In genomic region chr15:80773122-80773551, GRCh38 we compare ENCODE assay signal across 2 cellular contexts.
TF ChIP-seq lines count a peak whose summit lies in the region.

No MANE protein-coding gene starts in this region.

TF ChIP-seq in A549, 52 proteins besides CTCF, POLR2A, EP300 and RAD21 (continued from another document):
- TF ChIP-seq, protein P1, sequence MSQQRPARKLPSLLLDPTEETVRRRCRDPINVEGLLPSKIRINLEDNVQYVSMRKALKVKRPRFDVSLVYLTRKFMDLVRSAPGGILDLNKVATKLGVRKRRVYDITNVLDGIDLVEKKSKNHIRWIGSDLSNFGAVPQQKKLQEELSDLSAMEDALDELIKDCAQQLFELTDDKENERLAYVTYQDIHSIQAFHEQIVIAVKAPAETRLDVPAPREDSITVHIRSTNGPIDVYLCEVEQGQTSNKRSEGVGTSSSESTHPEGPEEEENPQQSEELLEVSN (IDR thresholded peaks at IDR 0.05; ENCODE audit: borderline replicate concordance, low read depth) = no peak
- TF ChIP-seq FOXS1 (CRISPR knock-in tag; IDR thresholded peaks at IDR 0.05) (no peak), KDM1A (IDR thresholded peaks at IDR 0.05; ENCODE audit: low read depth) (no peak), GATA3 (IDR thresholded peaks at IDR 0.05; ENCODE audit: borderline replicate concordance) (no peak), FOSL2 (IDR thresholded peaks at IDR 0.05) (no peak), FOSL2 (CRISPR knock-in tag; IDR thresholded peaks at IDR 0.05) (no peak), HEYL (CRISPR knock-in tag; IDR thresholded peaks at IDR 0.05) (no peak), CEBPB (IDR thresholded peaks at IDR 0.05) (no peak), NR3C1 (IDR thresholded peaks at IDR 0.05) (no peak), HOXB5 (CRISPR knock-in tag; IDR thresholded peaks at IDR 0.05) (no peak)
- TF ChIP-seq, protein P2, sequence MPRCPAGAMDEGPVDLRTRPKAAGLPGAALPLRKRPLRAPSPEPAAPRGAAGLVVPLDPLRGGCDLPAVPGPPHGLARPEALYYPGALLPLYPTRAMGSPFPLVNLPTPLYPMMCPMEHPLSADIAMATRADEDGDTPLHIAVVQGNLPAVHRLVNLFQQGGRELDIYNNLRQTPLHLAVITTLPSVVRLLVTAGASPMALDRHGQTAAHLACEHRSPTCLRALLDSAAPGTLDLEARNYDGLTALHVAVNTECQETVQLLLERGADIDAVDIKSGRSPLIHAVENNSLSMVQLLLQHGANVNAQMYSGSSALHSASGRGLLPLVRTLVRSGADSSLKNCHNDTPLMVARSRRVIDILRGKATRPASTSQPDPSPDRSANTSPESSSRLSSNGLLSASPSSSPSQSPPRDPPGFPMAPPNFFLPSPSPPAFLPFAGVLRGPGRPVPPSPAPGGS (IDR thresholded peaks at IDR 0.05) = no peak
- TF ChIP-seq, protein P3, sequence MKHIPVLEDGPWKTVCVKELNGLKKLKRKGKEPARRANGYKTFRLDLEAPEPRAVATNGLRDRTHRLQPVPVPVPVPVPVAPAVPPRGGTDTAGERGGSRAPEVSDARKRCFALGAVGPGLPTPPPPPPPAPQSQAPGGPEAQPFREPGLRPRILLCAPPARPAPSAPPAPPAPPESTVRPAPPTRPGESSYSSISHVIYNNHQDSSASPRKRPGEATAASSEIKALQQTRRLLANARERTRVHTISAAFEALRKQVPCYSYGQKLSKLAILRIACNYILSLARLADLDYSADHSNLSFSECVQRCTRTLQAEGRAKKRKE (CRISPR knock-in tag; IDR thresholded peaks at IDR 0.05; ENCODE audit: low read depth) = no peak
- TF ChIP-seq, protein P4, sequence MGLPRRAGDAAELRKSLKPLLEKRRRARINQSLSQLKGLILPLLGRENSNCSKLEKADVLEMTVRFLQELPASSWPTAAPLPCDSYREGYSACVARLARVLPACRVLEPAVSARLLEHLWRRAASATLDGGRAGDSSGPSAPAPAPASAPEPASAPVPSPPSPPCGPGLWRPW (IDR thresholded peaks at IDR 0.05) = no peak

TF ChIP-seq in Ishikawa, 13 proteins besides CTCF, POLR2A, EP300 and RAD21 (continued from another document):
- TF ChIP-seq NFIC (IDR thresholded peaks at IDR 0.05) (peak; percentile 52), TAF1 (IDR thresholded peaks at IDR 0.05; ENCODE audit: low read depth) (no peak), ZBTB7A (IDR thresholded peaks at IDR 0.05; ENCODE audit: low read depth) (no peak), MAX (IDR thresholded peaks at IDR 0.05) (0 out of 2 replicates have a peak, but pooled peaks have one; percentile 10), CREB1 (IDR thresholded peaks at IDR 0.05; ENCODE audit: low read depth) (peak; percentile 43; the same call in 1 of the 2 replicates), YY1 (IDR thresholded peaks at IDR 0.05; ENCODE audit: low read depth) (no peak)
